Comparison of ENCODE assay signal across 10 cellular contexts in the genomic region with DNA sequence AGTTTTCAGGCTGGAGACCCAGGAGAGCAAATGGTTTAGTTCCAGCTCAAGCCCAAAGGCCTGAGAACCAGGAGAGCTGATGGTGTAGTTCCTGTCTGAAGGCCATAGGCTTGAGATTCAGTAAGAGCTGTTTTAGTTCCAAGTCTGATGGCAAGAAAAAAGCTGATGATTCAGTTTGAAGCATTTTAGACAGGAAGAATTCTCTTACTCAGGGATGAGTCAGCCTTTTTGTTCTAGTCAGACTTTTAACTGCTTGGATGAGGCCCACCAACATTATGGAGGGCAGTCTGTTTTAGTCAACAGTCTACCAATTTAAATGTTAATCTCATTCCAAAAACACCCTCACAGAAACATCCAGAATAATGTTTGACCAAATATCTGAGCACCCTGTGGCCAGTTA. TPM values are rescaled to one million over a fixed set of nuclear protein-coding genes. Genes with fewer than 3 reads are reported as not detected.
A peak's percentile ranks its signal among the peaks of the same experiment; 100 is the strongest.
DNase-seq lines count a peak whose midpoint lies in the region; ATAC-seq and TF ChIP-seq lines count a peak whose summit lies in the region.
"Had no signal": no experiment of that assay in that cellular context is flagged by ENCODE, and none has a peak within 500 bp of the region (broad histone marks: within the 10 kb centered on the region; RNA-seq: fewer than 3 reads in every experiment).

No MANE protein-coding gene starts in this region.

- H3K36me3 ChIP-seq in Panc1 (ENCODE audit: control insufficient read depth, insufficient read depth, low read length) (no peaks in the 10 kb centered on the region; the same call in none of the 2 replicates), lower lobe of right lung (peaks cover 29% of the 10 kb centered on the region), testis (ENCODE audit: low read depth, missing control alignments) (no peaks in the 10 kb centered on the region)

- in situ Hi-C loops in Panc1 (cut with HindIII; ENCODE audit: low pct_unique_long_range_greater_than_20kb, low sequenced_read_pairs) = no loop called here

- no peak overlapping the region; the same call in 1 of the 2 replicates for H3K27ac ChIP-seq in Panc1 (ENCODE audit: low read length)
- H3K27ac ChIP-seq in lower lobe of right lung = no peak overlapping the region
- no peak overlapping the region for H3K27ac ChIP-seq in testis

- TF ChIP-seq CTCF in Panc1 (IDR thresholded peaks at IDR 0.05) = no peak
- no peak for TF ChIP-seq CTCF in lower lobe of right lung (IDR thresholded peaks at IDR 0.05)
- no peak for TF ChIP-seq CTCF in testis (IDR thresholded peaks at IDR 0.05)

- H3K4me1 Mint-ChIP-seq in activated naive CD8-positive, alpha-beta T cell (ENCODE audit: low read depth) = peaks cover 31% of the 10 kb centered on the region
- peaks cover 15% of the 10 kb centered on the region for H3K4me1 Mint-ChIP-seq in activated naive CD8-positive, alpha-beta T cell treated with anti-CD3 and anti-CD28 coated beads for 36 hours
- peaks cover 14% of the 10 kb centered on the region for H3K4me1 Mint-ChIP-seq in stimulated activated effector memory CD8-positive, alpha-beta T cell treated with anti-CD3 and anti-CD28 coated beads, Interleukin-12 subunit alpha, Interleukin-12 subunit beta, amount 100 ng/mL, for 72 hours

- CTCF ChIA-PET in Panc1 (lab: Charles Lee) = no interaction called here

- DNase-seq in activated naive CD8-positive, alpha-beta T cell treated with anti-CD3 and anti-CD28 coated beads for 36 hours = no peak
- DNase-seq in Panc1 (ENCODE audit: low read depth, low spot score) = peak; percentile 56
- DNase-seq in erythroblast (lab: John Stamatoyannopoulos, UW) = peak; percentile 35 to 56
- DNase-seq in stimulated activated effector memory CD8-positive, alpha-beta T cell treated with anti-CD3 and anti-CD28 coated beads, Interleukin-12 subunit alpha, Interleukin-12 subunit beta, amount 100 ng/mL, for 72 hours (ENCODE audit: low spot score in 2 of 2) = peak in 1 of 2 donors; percentile 7
- no peak for DNase-seq in lower lobe of right lung
- no peak for DNase-seq in testis
- DNase-seq in T1000 (lab: John Stamatoyannopoulos, UW) = no peak
- DNase-seq: kidney, upper lobe of left lung had no signal

- intact Hi-C loops in Panc1 (cut with micrococcal nuclease; ENCODE audit: unreplicated experiment) (loop anchor here (5.0 kb wide), 1 partner anchor 83 kb away; no protein-coding TSS in a partner anchor), lower lobe of right lung (cut with DNase I) (no loop called here), testis (cut with DNase I; ENCODE audit: low total_unique reads) (no loop called here)

- H3K9me3 Mint-ChIP-seq in activated naive CD8-positive, alpha-beta T cell (ENCODE audit: low read depth) = no peaks in the 10 kb centered on the region
- H3K9me3 Mint-ChIP-seq in activated naive CD8-positive, alpha-beta T cell treated with anti-CD3 and anti-CD28 coated beads for 36 hours = no peaks in the 10 kb centered on the region
- no peaks in the 10 kb centered on the region for H3K9me3 Mint-ChIP-seq in stimulated activated effector memory CD8-positive, alpha-beta T cell treated with anti-CD3 and anti-CD28 coated beads, Interleukin-12 subunit alpha, Interleukin-12 subunit beta, amount 100 ng/mL, for 72 hours

- H3K4me1 ChIP-seq in Panc1 (ENCODE audit: control insufficient read depth, insufficient read depth, low read length) = peaks cover 16% of the 10 kb centered on the region; the same call in 1 of the 2 replicates
- H3K4me1 ChIP-seq in lower lobe of right lung = peaks cover 14% of the 10 kb centered on the region
- peaks cover 10% of the 10 kb centered on the region for H3K4me1 ChIP-seq in testis

- no TSS peak for BruUV-seq in Panc1 (replicated peaks; lab: Mats Ljungman, UMichigan)

- H3K9me3 ChIP-seq in Panc1 (ENCODE audit: control insufficient read depth, insufficient read depth, low read depth, low read length) = no peaks in the 10 kb centered on the region
- no peaks in the 10 kb centered on the region for H3K9me3 ChIP-seq in lower lobe of right lung
- H3K9me3 ChIP-seq in testis = no peaks in the 10 kb centered on the region
- H3K9me3 ChIP-seq: upper lobe of left lung had no signal

- peaks cover 5% of the 10 kb centered on the region for H3K36me3 Mint-ChIP-seq in activated naive CD8-positive, alpha-beta T cell
- H3K36me3 Mint-ChIP-seq in activated naive CD8-positive, alpha-beta T cell treated with anti-CD3 and anti-CD28 coated beads for 36 hours = peaks cover 11% of the 10 kb centered on the region
- peaks cover 28% of the 10 kb centered on the region for H3K36me3 Mint-ChIP-seq in stimulated activated effector memory CD8-positive, alpha-beta T cell treated with anti-CD3 and anti-CD28 coated beads, Interleukin-12 subunit alpha, Interleukin-12 subunit beta, amount 100 ng/mL, for 72 hours

- TF ChIP-seq POLR2A in erythroblast (IDR thresholded peaks at IDR 0.05; ENCODE audit: low read length) = no peak
- TF ChIP-seq POLR2A in testis (IDR thresholded peaks at IDR 0.05) = no peak

- H3K27me3 Mint-ChIP-seq in activated naive CD8-positive, alpha-beta T cell = no peaks in the 10 kb centered on the region
- H3K27me3 Mint-ChIP-seq in activated naive CD8-positive, alpha-beta T cell treated with anti-CD3 and anti-CD28 coated beads for 36 hours = no peaks in the 10 kb centered on the region

- ATAC-seq in Panc1 (peak; percentile 45; the same call in 1 of the 2 replicates), lower lobe of right lung (no peak)
- peak; percentile 77 for ATAC-seq in stimulated activated effector memory CD8-positive, alpha-beta T cell treated with anti-CD3 and anti-CD28 coated beads, Interleukin-12 subunit alpha, Interleukin-12 subunit beta, amount 100 ng/mL, for 72 hours

- H3K27ac Mint-ChIP-seq in activated naive CD8-positive, alpha-beta T cell = peak overlapping the region; percentile 68
- H3K27ac Mint-ChIP-seq in activated naive CD8-positive, alpha-beta T cell treated with anti-CD3 and anti-CD28 coated beads for 36 hours = no peak overlapping the region
- peak overlapping the region; percentile 35 for H3K27ac Mint-ChIP-seq in stimulated activated effector memory CD8-positive, alpha-beta T cell treated with anti-CD3 and anti-CD28 coated beads, Interleukin-12 subunit alpha, Interleukin-12 subunit beta, amount 100 ng/mL, for 72 hours

- H3K4me3 Mint-ChIP-seq in activated naive CD8-positive, alpha-beta T cell = peak overlapping the region; percentile 21
- H3K4me3 Mint-ChIP-seq in activated naive CD8-positive, alpha-beta T cell treated with anti-CD3 and anti-CD28 coated beads for 36 hours = no peak overlapping the region
- H3K4me3 Mint-ChIP-seq in stimulated activated effector memory CD8-positive, alpha-beta T cell treated with anti-CD3 and anti-CD28 coated beads, Interleukin-12 subunit alpha, Interleukin-12 subunit beta, amount 100 ng/mL, for 72 hours = no peak overlapping the region

- POLR2A ChIA-PET in Panc1 (lab: Charles Lee) = interaction anchor here (0.5 to 0.9 kb wide), 2 partner anchors 128 to 474 kb away, joined by 3 read pairs; partner anchors contain the start of gene ZKSCAN8

- H3K4me3 ChIP-seq in Panc1 (ENCODE audit: low read depth in 2 of 2, low read length in 2 of 2) (no peak overlapping the region), lower lobe of right lung (no peak overlapping the region), testis (no peak overlapping the region)
- H3K4me3 ChIP-seq: upper lobe of left lung had no signal

- H3K27me3 ChIP-seq in Panc1 (ENCODE audit: control insufficient read depth, insufficient read depth, low read length) = no peaks in the 10 kb centered on the region
- H3K27me3 ChIP-seq in lower lobe of right lung (ENCODE audit: low read depth) = no peaks in the 10 kb centered on the region
- H3K27me3 ChIP-seq in testis = no peaks in the 10 kb centered on the region
- H3K27me3 ChIP-seq: upper lobe of left lung had no signal

RNA-seq across cellular contexts. Expression of gene ZSCAN26, which starts 2.5 kb away (rescaled TPM):
- total RNA-seq in activated naive CD8-positive, alpha-beta T cell treated with anti-CD3 and anti-CD28 coated beads for 36 hours = 1 to 10 TPM; 5.2 to 5.8 TPM
- total RNA-seq in Panc1 (2021; ENCODE audit: unreplicated experiment) = 6.6 TPM
- 5.9 TPM for polyA plus RNA-seq in Panc1 (2012; ENCODE audit: insufficient read length)
- total RNA-seq in lower lobe of right lung = 12.2 TPM
- 10 to 100 TPM; 16.4 to 26.1 TPM for total RNA-seq in testis
- 11.4 TPM for polyA plus RNA-seq in testis (ENCODE audit: insufficient read depth, low read depth, low replicate concordance)

RNA-seq across cellular contexts. Expression of gene NKAPL, which starts 10.4 kb away (rescaled TPM):
- total RNA-seq in activated naive CD8-positive, alpha-beta T cell treated with anti-CD3 and anti-CD28 coated beads for 36 hours = under 1 TPM; 0.46 to 0.64 TPM
- not detected for total RNA-seq in Panc1 (2021; ENCODE audit: unreplicated experiment)
- not detected for polyA plus RNA-seq in Panc1 (2012; ENCODE audit: insufficient read length)
- 0.30 TPM for total RNA-seq in lower lobe of right lung
- total RNA-seq in testis = 10 to 100 TPM; 19.1 to 30.1 TPM
- 27.2 TPM for polyA plus RNA-seq in testis (ENCODE audit: insufficient read depth, low read depth, low replicate concordance)

RNA-seq across cellular contexts. Expression of gene PGBD1, which starts 11.9 kb away (rescaled TPM):
- total RNA-seq in activated naive CD8-positive, alpha-beta T cell treated with anti-CD3 and anti-CD28 coated beads for 36 hours = 1 to 10 TPM; 3.4 to 3.8 TPM
- 7.6 TPM for total RNA-seq in Panc1 (2021; ENCODE audit: unreplicated experiment)
- polyA plus RNA-seq in Panc1 (2012; ENCODE audit: insufficient read length) = 4.3 TPM
- total RNA-seq in lower lobe of right lung = 3.5 TPM
- 1 to 10 TPM; 6.1 to 6.9 TPM for total RNA-seq in testis
- polyA plus RNA-seq in testis (ENCODE audit: insufficient read depth, low read depth, low replicate concordance) = 4.8 TPM

RNA-seq across cellular contexts. Expression of gene ZKSCAN4, which starts 17.4 kb away (rescaled TPM):
- total RNA-seq in activated naive CD8-positive, alpha-beta T cell treated with anti-CD3 and anti-CD28 coated beads for 36 hours = 1 to 10 TPM; 4.5 to 5.0 TPM
- 4.4 TPM for total RNA-seq in Panc1 (2021; ENCODE audit: unreplicated experiment)
- 2.6 TPM for polyA plus RNA-seq in Panc1 (2012; ENCODE audit: insufficient read length)
- total RNA-seq in lower lobe of right lung = 6.2 TPM
- total RNA-seq in testis = 1 to 10 TPM; 7.2 to 8.8 TPM
- polyA plus RNA-seq in testis (ENCODE audit: insufficient read depth, low read depth, low replicate concordance) = 23.2 TPM

RNA-seq across cellular contexts. Expression of gene ZSCAN9, which starts 44.4 kb away (rescaled TPM):
- total RNA-seq in activated naive CD8-positive, alpha-beta T cell treated with anti-CD3 and anti-CD28 coated beads for 36 hours = 1 to 10 TPM; 4.3 to 5.2 TPM
- total RNA-seq in Panc1 (2021; ENCODE audit: unreplicated experiment) (14.4 TPM), lower lobe of right lung (11.3 TPM), testis (10 to 100 TPM; 36.5 to 38.2 TPM)
- polyA plus RNA-seq in Panc1 (2012; ENCODE audit: insufficient read length) = 8.0 TPM
- polyA plus RNA-seq in testis (ENCODE audit: insufficient read depth, low read depth, low replicate concordance) = 39.6 TPM

Comparison
In these comparisons a context has a peak if more than half of its experiments do, and no peak if none do; other contexts are left out.
1. DNase-seq: peak in Panc1 (single experiment) and erythroblast (2 of 2); none in activated naive CD8-positive, alpha-beta T cell treated with anti-CD3 and anti-CD28 coated beads for 36 hours (single experiment), lower lobe of right lung (single experiment), testis (single experiment) and T1000 (single experiment).
2. ATAC-seq: peak in Panc1 (single experiment) and stimulated activated effector memory CD8-positive, alpha-beta T cell treated with anti-CD3 and anti-CD28 coated beads, Interleukin-12 subunit alpha, Interleukin-12 subunit beta, amount 100 ng/mL, for 72 hours (single experiment); none in lower lobe of right lung (0 of 2).
3. RNA of gene NKAPL, which starts 10.4 kb away (total RNA-seq): 19.1 to 30.1 TPM in testis; 0.46 to 0.64 TPM in activated naive CD8-positive, alpha-beta T cell treated with anti-CD3 and anti-CD28 coated beads for 36 hours, 0.30 TPM in lower lobe of right lung (single experiment) and not detected in Panc1 (single experiment); every median in the first group is over 10 times any median in the second.